Comparison of ENCODE assay signal across 1 cellular context in genomic region chr12:122895757-122896636, GRCh38.
A peak's percentile ranks its signal among the peaks of the same experiment; 100 is the strongest.
TF ChIP-seq lines count a peak whose summit lies in the region.

Gene VPS37B, minus strand, starts transcription at chr12:122896124. Its CDS starts 62 bp downstream, at chr12:122896062.

TF ChIP-seq in K562, 482 proteins besides CTCF, POLR2A, EP300 and RAD21 (continued from another document and continues in another):
- TF ChIP-seq ZNF512 (tag; IDR thresholded peaks at IDR 0.05) (no peak), GABPB1 (CRISPR knock-in tag; IDR thresholded peaks at IDR 0.05) (peak; percentile 100), POLR2AphosphoS5 (IDR thresholded peaks at IDR 0.05; ENCODE audit: control insufficient read depth, insufficient read depth, low read depth, low read length) (peak; percentile 91), KAT8 (IDR thresholded peaks at IDR 0.05; ENCODE audit: low read depth) (no peak), ZSCAN32 (CRISPR knock-in tag; IDR thresholded peaks at IDR 0.05) (no peak), ILF3 (IDR thresholded peaks at IDR 0.05; ENCODE audit: borderline replicate concordance) (no peak), GTF2E2 (tag; IDR thresholded peaks at IDR 0.05) (peak; percentile 74; the same call in 1 of the 2 replicates), SRSF9 (IDR thresholded peaks at IDR 0.05; ENCODE audit: borderline replicate concordance, low read depth, low read length) (no peak), RBM15 (IDR thresholded peaks at IDR 0.05; ENCODE audit: insufficient read depth, low read length) (no peak), GTF2A2 (tag; IDR thresholded peaks at IDR 0.05) (no peak), DACH1 (IDR thresholded peaks at IDR 0.05; ENCODE audit: partially characterized antibody) (peak; percentile 47), TAL1 (IDR thresholded peaks at IDR 0.05) (no peak), ZNF41 (CRISPR knock-in tag; conservative IDR thresholded peaks at IDR 0.05) (no peak), RBM39 (optimal IDR thresholded peaks at IDR 0.05; ENCODE audit: low read depth, low read length) (no peak), FIP1L1 (IDR thresholded peaks at IDR 0.05; ENCODE audit: low read depth, low read length, poor library complexity, severe bottlenecking) (peak; percentile 77), ETS2 (tag; IDR thresholded peaks at IDR 0.05; ENCODE audit: borderline replicate concordance, poor library complexity, severe bottlenecking) (no peak), WHSC1 (IDR thresholded peaks at IDR 0.05; ENCODE audit: low read length) (no peak), CHCHD3 (CRISPR knock-in tag; IDR thresholded peaks at IDR 0.05) (no peak), SIN3A (IDR thresholded peaks at IDR 0.05; ENCODE audit: borderline replicate concordance in 2 of 2, control insufficient read depth in 1 of 2, low read depth in 2 of 2, low read length in 2 of 2) (peak; percentile 25 to 37; a peak in 1 of 4 replicates), FOXM1 (IDR thresholded peaks at IDR 0.05; ENCODE audit: low read depth) (0 out of 2 replicates have a peak, but pooled peaks have one; percentile 40), FOXM1 (CRISPR knock-in tag; IDR thresholded peaks at IDR 0.05; ENCODE audit: low read depth) (0 out of 2 replicates have a peak, but pooled peaks have one; percentile 44), XRCC4 (IDR thresholded peaks at IDR 0.05; ENCODE audit: extremely low read depth, insufficient read depth, insufficient read length) (no peak), EWSR1 (IDR thresholded peaks at IDR 0.05; ENCODE audit: borderline replicate concordance, low read depth, partially characterized antibody) (no peak), HMGN3 (IDR thresholded peaks at IDR 0.05; ENCODE audit: borderline replicate concordance, extremely low read depth, insufficient read length, low read depth, low read length) (no peak), ATF2 (CRISPR knock-in tag; IDR thresholded peaks at IDR 0.05) (peak; percentile 97), STAG1 (CRISPR knock-in tag; IDR thresholded peaks at IDR 0.05; ENCODE audit: borderline replicate concordance) (no peak), RHOXF2B (CRISPR knock-in tag; conservative IDR thresholded peaks at IDR 0.05) (no peak), VEZF1 (CRISPR knock-in tag; IDR thresholded peaks at IDR 0.05) (peak; percentile 100), RAD51 (IDR thresholded peaks at IDR 0.05; ENCODE audit: borderline replicate concordance, low read depth) (peak; percentile 89), ZBTB5 (IDR thresholded peaks at IDR 0.05) (no peak), ZKSCAN1 (IDR thresholded peaks at IDR 0.05; ENCODE audit: low read depth, low read length) (0 out of 2 replicates have a peak, but pooled peaks have one; percentile 30), ZNF280A (IDR thresholded peaks at IDR 0.05; ENCODE audit: low read depth, partially characterized antibody) (no peak), TAF9B (IDR thresholded peaks at IDR 0.05; ENCODE audit: partially characterized antibody) (peak; percentile 66), PTTG1 (tag; IDR thresholded peaks at IDR 0.05; ENCODE audit: low read depth) (no peak), SNRNP70 (optimal IDR thresholded peaks at IDR 0.05; ENCODE audit: low read depth, low read length) (no peak), ZNF165 (CRISPR knock-in tag; IDR thresholded peaks at IDR 0.05; ENCODE audit: borderline replicate concordance) (no peak; the same call in 1 of the 2 replicates), SUPT5H (IDR thresholded peaks at IDR 0.05) (peak; percentile 91), CSDE1 (IDR thresholded peaks at IDR 0.05) (peak in 1 of 2 experiments; percentile 97; a peak in 2 of 4 replicates), ZFP36 (IDR thresholded peaks at IDR 0.05; ENCODE audit: low read depth, low read length, partially characterized antibody) (peak; percentile 83), MYNN (IDR thresholded peaks at IDR 0.05) (no peak; the same call in 1 of the 2 replicates), MYNN (CRISPR knock-in tag; IDR thresholded peaks at IDR 0.05) (no peak), ZNF311 (CRISPR knock-in tag; IDR thresholded peaks at IDR 0.05) (peak; percentile 61; the same call in 1 of the 2 replicates), KHSRP (IDR thresholded peaks at IDR 0.05) (peak; percentile 100), NR4A1 (CRISPR knock-in tag; IDR thresholded peaks at IDR 0.05) (no peak; the same call in 1 of the 2 replicates), NR4A1 (tag; IDR thresholded peaks at IDR 0.05) (peak; percentile 56; the same call in 1 of the 2 replicates), PPARD (CRISPR knock-in tag; IDR thresholded peaks at IDR 0.05) (no peak), PRPF4 (IDR thresholded peaks at IDR 0.05; ENCODE audit: insufficient read depth, low read depth, low read length, poor library complexity, severe bottlenecking) (no peak)
- TF ChIP-seq, protein P1, sequence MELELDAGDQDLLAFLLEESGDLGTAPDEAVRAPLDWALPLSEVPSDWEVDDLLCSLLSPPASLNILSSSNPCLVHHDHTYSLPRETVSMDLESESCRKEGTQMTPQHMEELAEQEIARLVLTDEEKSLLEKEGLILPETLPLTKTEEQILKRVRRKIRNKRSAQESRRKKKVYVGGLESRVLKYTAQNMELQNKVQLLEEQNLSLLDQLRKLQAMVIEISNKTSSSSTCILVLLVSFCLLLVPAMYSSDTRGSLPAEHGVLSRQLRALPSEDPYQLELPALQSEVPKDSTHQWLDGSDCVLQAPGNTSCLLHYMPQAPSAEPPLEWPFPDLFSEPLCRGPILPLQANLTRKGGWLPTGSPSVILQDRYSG (tag; conservative IDR thresholded peaks at IDR 0.05; ENCODE audit: low read depth) = peak; percentile 88
- TF ChIP-seq, protein P2, sequence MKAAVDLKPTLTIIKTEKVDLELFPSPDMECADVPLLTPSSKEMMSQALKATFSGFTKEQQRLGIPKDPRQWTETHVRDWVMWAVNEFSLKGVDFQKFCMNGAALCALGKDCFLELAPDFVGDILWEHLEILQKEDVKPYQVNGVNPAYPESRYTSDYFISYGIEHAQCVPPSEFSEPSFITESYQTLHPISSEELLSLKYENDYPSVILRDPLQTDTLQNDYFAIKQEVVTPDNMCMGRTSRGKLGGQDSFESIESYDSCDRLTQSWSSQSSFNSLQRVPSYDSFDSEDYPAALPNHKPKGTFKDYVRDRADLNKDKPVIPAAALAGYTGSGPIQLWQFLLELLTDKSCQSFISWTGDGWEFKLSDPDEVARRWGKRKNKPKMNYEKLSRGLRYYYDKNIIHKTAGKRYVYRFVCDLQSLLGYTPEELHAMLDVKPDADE (conservative IDR thresholded peaks at IDR 0.05; ENCODE audit: control insufficient read depth, low read depth, low read length) = peak; percentile 90
- TF ChIP-seq, protein P3, sequence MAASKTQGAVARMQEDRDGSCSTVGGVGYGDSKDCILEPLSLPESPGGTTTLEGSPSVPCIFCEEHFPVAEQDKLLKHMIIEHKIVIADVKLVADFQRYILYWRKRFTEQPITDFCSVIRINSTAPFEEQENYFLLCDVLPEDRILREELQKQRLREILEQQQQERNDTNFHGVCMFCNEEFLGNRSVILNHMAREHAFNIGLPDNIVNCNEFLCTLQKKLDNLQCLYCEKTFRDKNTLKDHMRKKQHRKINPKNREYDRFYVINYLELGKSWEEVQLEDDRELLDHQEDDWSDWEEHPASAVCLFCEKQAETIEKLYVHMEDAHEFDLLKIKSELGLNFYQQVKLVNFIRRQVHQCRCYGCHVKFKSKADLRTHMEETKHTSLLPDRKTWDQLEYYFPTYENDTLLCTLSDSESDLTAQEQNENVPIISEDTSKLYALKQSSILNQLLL (CRISPR knock-in tag; IDR thresholded peaks at IDR 0.05; ENCODE audit: borderline replicate concordance) = no peak
- TF ChIP-seq, protein P4, sequence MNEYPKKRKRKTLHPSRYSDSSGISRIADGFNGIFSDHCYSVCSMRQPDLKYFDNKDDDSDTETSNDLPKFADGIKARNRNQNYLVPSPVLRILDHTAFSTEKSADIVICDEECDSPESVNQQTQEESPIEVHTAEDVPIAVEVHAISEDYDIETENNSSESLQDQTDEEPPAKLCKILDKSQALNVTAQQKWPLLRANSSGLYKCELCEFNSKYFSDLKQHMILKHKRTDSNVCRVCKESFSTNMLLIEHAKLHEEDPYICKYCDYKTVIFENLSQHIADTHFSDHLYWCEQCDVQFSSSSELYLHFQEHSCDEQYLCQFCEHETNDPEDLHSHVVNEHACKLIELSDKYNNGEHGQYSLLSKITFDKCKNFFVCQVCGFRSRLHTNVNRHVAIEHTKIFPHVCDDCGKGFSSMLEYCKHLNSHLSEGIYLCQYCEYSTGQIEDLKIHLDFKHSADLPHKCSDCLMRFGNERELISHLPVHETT (CRISPR knock-in tag; conservative IDR thresholded peaks at IDR 0.05 in 1 of 2, IDR thresholded peaks at IDR 0.05 in 1 of 2) = peak in 1 of 2 experiments; percentile 91; a peak in 2 of 4 replicates
- TF ChIP-seq, protein P5, sequence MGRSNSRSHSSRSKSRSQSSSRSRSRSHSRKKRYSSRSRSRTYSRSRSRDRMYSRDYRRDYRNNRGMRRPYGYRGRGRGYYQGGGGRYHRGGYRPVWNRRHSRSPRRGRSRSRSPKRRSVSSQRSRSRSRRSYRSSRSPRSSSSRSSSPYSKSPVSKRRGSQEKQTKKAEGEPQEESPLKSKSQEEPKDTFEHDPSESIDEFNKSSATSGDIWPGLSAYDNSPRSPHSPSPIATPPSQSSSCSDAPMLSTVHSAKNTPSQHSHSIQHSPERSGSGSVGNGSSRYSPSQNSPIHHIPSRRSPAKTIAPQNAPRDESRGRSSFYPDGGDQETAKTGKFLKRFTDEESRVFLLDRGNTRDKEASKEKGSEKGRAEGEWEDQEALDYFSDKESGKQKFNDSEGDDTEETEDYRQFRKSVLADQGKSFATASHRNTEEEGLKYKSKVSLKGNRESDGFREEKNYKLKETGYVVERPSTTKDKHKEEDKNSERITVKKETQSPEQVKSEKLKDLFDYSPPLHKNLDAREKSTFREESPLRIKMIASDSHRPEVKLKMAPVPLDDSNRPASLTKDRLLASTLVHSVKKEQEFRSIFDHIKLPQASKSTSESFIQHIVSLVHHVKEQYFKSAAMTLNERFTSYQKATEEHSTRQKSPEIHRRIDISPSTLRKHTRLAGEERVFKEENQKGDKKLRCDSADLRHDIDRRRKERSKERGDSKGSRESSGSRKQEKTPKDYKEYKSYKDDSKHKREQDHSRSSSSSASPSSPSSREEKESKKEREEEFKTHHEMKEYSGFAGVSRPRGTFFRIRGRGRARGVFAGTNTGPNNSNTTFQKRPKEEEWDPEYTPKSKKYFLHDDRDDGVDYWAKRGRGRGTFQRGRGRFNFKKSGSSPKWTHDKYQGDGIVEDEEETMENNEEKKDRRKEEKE (IDR thresholded peaks at IDR 0.05; ENCODE audit: borderline replicate concordance in 1 of 2, control insufficient read depth in 1 of 2, low read depth in 2 of 2, low read length in 1 of 2) = no peak
